Comparison of ENCODE assay signal across 8 cellular contexts in the genomic region with DNA sequence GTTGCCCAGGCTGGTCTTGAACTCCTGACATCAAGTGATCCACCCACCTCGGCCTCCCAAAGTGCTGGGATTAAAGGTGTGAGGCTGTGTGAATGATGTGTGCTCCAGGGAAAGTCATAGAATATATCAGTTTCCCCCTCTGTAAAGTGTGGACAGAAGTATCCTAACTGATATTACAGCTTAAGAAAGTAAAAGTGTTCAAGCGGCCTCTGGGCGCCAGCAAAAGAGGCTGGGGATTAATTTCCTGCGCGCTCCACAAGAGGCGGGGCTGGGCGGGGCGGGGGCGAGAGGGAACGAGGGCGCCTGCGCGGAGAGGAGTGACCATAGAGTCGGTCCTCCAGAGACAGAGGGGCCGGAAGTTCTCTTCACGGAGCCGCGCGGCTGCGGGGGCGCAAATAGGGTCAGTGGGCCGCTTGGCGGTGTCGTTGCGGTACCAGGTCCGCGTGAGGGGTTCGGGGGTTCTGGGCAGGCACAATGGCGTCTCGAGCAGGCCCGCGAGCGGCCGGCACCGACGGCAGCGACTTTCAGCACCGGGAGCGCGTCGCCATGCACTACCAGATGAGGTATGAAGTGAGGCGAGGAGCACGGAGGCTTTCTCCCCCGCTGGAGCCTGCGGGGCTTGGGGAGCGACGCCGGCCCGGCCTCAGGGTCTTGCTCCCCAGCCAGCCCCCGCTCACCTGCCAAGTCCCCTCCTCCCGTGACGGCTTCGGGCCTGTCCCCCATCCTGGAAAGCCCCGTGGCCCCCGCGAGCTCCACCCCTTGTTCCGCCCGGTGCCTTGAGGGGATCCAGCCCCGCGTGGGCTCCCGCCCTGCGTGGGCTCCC. TPM values are rescaled to one million over a fixed set of nuclear protein-coding genes. Genes with fewer than 3 reads are reported as not detected.
A peak's percentile ranks its signal among the peaks of the same experiment; 100 is the strongest.
DNase-seq lines count a peak whose midpoint lies in the region; ATAC-seq and TF ChIP-seq lines count a peak whose summit lies in the region.

Gene JAGN1, plus strand, starts transcription at position 362 of the 823 bp plus-strand sequence. Its CDS starts 113 bp downstream, at position 475.

- no peaks in the 10 kb centered on the region for H3K27me3 Mint-ChIP-seq in activated T-cell treated with anti-CD3 and anti-CD28 coated beads, Interleukin-2, amount 50 U/mL, for 24 hours

- peak within 1 kb of the TSS; percentile 86 for H3K4me3 ChIP-seq in HUES64 (ENCODE audit: low read length)
- peak within 1 kb of the TSS; percentile 84 to 90 for H3K4me3 ChIP-seq in Panc1 (ENCODE audit: low read depth in 2 of 2, low read length in 2 of 2)
- peak within 1 kb of the TSS; percentile 75 to 90 for H3K4me3 ChIP-seq in esophagus (ENCODE audit: low read depth in 1 of 2, low read length in 2 of 2)
- peak within 1 kb of the TSS; percentile 98 for H3K4me3 ChIP-seq in mucosa of stomach (ENCODE audit: low read length)

- peak within 1 kb of the TSS; percentile 99 for H3K27ac Mint-ChIP-seq in activated T-cell treated with anti-CD3 and anti-CD28 coated beads, Interleukin-2, amount 50 U/mL, for 24 hours

- no peaks in the 10 kb centered on the region for H3K9me3 ChIP-seq in HUES64 (ENCODE audit: insufficient read depth, low read depth, low read length)
- H3K9me3 ChIP-seq in Panc1 (ENCODE audit: control insufficient read depth, insufficient read depth, low read depth, low read length): no peaks in the 10 kb centered on the region
- no peaks in the 10 kb centered on the region for H3K9me3 ChIP-seq in esophagus (ENCODE audit: control insufficient read depth in 2 of 2, insufficient read depth in 1 of 2, low read depth in 1 of 2, low read length in 1 of 2)
- no peaks in the 10 kb centered on the region for H3K9me3 ChIP-seq in mucosa of stomach (ENCODE audit: control insufficient read depth, low read length)

- POLR2A ChIA-PET in Panc1 (lab: Charles Lee): no interaction called here

- peak within 1 kb of the TSS; percentile 99 for H3K4me3 Mint-ChIP-seq in activated T-cell treated with anti-CD3 and anti-CD28 coated beads, Interleukin-2, amount 50 U/mL, for 24 hours

- H3K4me1 ChIP-seq in HUES64 (ENCODE audit: insufficient read depth, low read length) (no peaks in the 10 kb centered on the region), Panc1 (ENCODE audit: control insufficient read depth, insufficient read depth, low read length) (peaks cover 3% of the 10 kb centered on the region; the same call in 1 of the 2 replicates), esophagus (ENCODE audit: control insufficient read depth in 2 of 2, insufficient read depth in 2 of 2, low read length in 1 of 2) (peaks cover 3 to 5% of the 10 kb centered on the region in 2 donors), mucosa of stomach (ENCODE audit: control insufficient read depth, insufficient read depth, low read length) (peaks cover 18% of the 10 kb centered on the region)

- H3K27ac ChIP-seq in HUES64 (ENCODE audit: low read depth, low read length): peak within 1 kb of the TSS; percentile 86
- H3K27ac ChIP-seq in Panc1 (ENCODE audit: low read length): peak within 1 kb of the TSS; percentile 94
- peak within 1 kb of the TSS; percentile 90 to 94 for H3K27ac ChIP-seq in esophagus (ENCODE audit: low read depth in 2 of 2, low read length in 1 of 2)

- no peak for TF ChIP-seq CTCF in Panc1 (IDR thresholded peaks at IDR 0.05)

- BruUV-seq in Panc1 (replicated peaks; lab: Mats Ljungman, UMichigan): no TSS peak

- H3K9me3 Mint-ChIP-seq in activated T-cell treated with anti-CD3 and anti-CD28 coated beads, Interleukin-2, amount 50 U/mL, for 24 hours: peaks cover 3% of the 10 kb centered on the region

- in situ Hi-C loops in Panc1 (cut with HindIII; ENCODE audit: low pct_unique_long_range_greater_than_20kb, low sequenced_read_pairs): no loop called here

- WGBS in HUES64: 2% methylated on average over 62 of the region's 62 CpGs
- WGBS in esophagus, 2 donors: 0 to 1% methylated on average over 54 to 62 of the region's 62 CpGs

- CTCF ChIA-PET in Panc1 (lab: Charles Lee): no interaction called here

- H3K36me3 Mint-ChIP-seq in activated T-cell treated with anti-CD3 and anti-CD28 coated beads, Interleukin-2, amount 50 U/mL, for 24 hours (ENCODE audit: low read depth): peaks cover 44% of the 10 kb centered on the region

- DNase-seq in DMS 273 (lab: John Stamatoyannopoulos, UW; ENCODE audit: unreplicated experiment) (peak; percentile 92), Panc1 (ENCODE audit: low read depth, low spot score) (peak; percentile 35)
- peak; percentile 96 for DNase-seq in activated T-cell treated with anti-CD3 and anti-CD28 coated beads, Interleukin-2, amount 50 U/mL, for 24 hours
- DNase-seq in stimulated activated CD8-positive, alpha-beta memory T cell treated with anti-CD3 and anti-CD28 coated beads, Interleukin-4, amount 100 ng/mL, for 4 hours (ENCODE audit: low read depth in 2 of 2, low spot score in 1 of 2): peak; percentile 87 to 89

- H3K36me3 ChIP-seq in HUES64 (ENCODE audit: insufficient read depth, low read length) (peaks cover 24% of the 10 kb centered on the region), Panc1 (ENCODE audit: control insufficient read depth, insufficient read depth, low read length) (peaks cover 8% of the 10 kb centered on the region; the same call in 1 of the 2 replicates), esophagus (ENCODE audit: control insufficient read depth in 2 of 2, insufficient read depth in 2 of 2, low read length in 1 of 2) (peaks cover 5 to 7% of the 10 kb centered on the region in 2 donors), mucosa of stomach (ENCODE audit: control insufficient read depth, insufficient read depth, low read length) (peaks cover 13% of the 10 kb centered on the region)

- ATAC-seq in GM21447 (IDR thresholded peaks at IDR 0.05; ENCODE audit: unreplicated experiment) (peak; percentile 82), Panc1 (peak; percentile 91)

- H3K9ac ChIP-seq in HUES64 (ENCODE audit: low read depth, low read length): peak within 1 kb of the TSS; percentile 93
- peak within 1 kb of the TSS; percentile 99 for H3K9ac ChIP-seq in mucosa of stomach (ENCODE audit: low read length)

- H3K27me3 ChIP-seq in HUES64 (ENCODE audit: insufficient read depth, low read length): no peaks in the 10 kb centered on the region
- no peaks in the 10 kb centered on the region for H3K27me3 ChIP-seq in Panc1 (ENCODE audit: control insufficient read depth, insufficient read depth, low read length)
- no peaks in the 10 kb centered on the region for H3K27me3 ChIP-seq in esophagus (ENCODE audit: control insufficient read depth in 1 of 2, insufficient read depth in 2 of 2, low read length in 2 of 2)
- H3K27me3 ChIP-seq in mucosa of stomach (ENCODE audit: control insufficient read depth, insufficient read depth, low read length): no peaks in the 10 kb centered on the region

- intact Hi-C loops in Panc1 (cut with micrococcal nuclease; ENCODE audit: unreplicated experiment): no loop called here

- peaks cover 42% of the 10 kb centered on the region for H3K4me1 Mint-ChIP-seq in activated T-cell treated with anti-CD3 and anti-CD28 coated beads, Interleukin-2, amount 50 U/mL, for 24 hours (ENCODE audit: low read depth)

RNA-seq across cellular contexts. Expression of gene JAGN1, which starts in this region (rescaled TPM):
- polyA plus RNA-seq in HUES64 (2013, experiment 1 of 2): 29.7 TPM
- 35.4 TPM for polyA plus RNA-seq in HUES64 (2013, experiment 2 of 2)
- 19.9 TPM for total RNA-seq in Panc1 (2021; ENCODE audit: unreplicated experiment)
- 28.3 TPM for polyA plus RNA-seq in Panc1 (2012; ENCODE audit: insufficient read length)
- 10 to 100 TPM; 20.6 to 25.8 TPM for polyA plus RNA-seq in esophagus

Comparison
In these comparisons a context has a peak if more than half of its experiments do, and no peak if none do; other contexts are left out.
1. Peak in every context shown above with its lines: DNase-seq, ATAC-seq, H3K4me3 ChIP-seq and H3K27ac ChIP-seq.
2. DNase-seq: peak in every context shown above with its lines; median percentile 96 in activated T-cell treated with anti-CD3 and anti-CD28 coated beads, Interleukin-2, amount 50 U/mL, for 24 hours; 92 in DMS 273; 88 in stimulated activated CD8-positive, alpha-beta memory T cell treated with anti-CD3 and anti-CD28 coated beads, Interleukin-4, amount 100 ng/mL, for 4 hours; 35 in Panc1.